ENCODE assay signal across 8 cellular contexts in genomic region chr4:54281060-54281781, GRCh38. TPM values are rescaled to one million over a fixed set of nuclear protein-coding genes. Genes with fewer than 3 reads are reported as not detected.
A peak's percentile ranks its signal among the peaks of the same experiment; 100 is the strongest.
DNase-seq lines count a peak whose midpoint lies in the region; ATAC-seq and TF ChIP-seq lines count a peak whose summit lies in the region.

No MANE protein-coding gene starts in this region.

- H3K27me3 Mint-ChIP-seq in osteocyte (ENCODE audit: unreplicated experiment), result no peaks in the 10 kb centered on the region
- peaks cover 6% of the 10 kb centered on the region for H3K27me3 Mint-ChIP-seq in activated CD8-positive, alpha-beta T cell treated with anti-CD3 and anti-CD28 coated beads for 36 hours
- peaks cover 0 to 9% (median 8%) of the 10 kb centered on the region in 3 donors for H3K27me3 Mint-ChIP-seq in immature natural killer cell (ENCODE audit: low read depth in 3 of 3)

- CTCF ChIA-PET in BJ (lab: Yijun Ruan, JAX), result interaction anchor here (1.3 kb wide), 1 partner anchor 19 kb away, joined by 3 read pairs; no protein-coding TSS in a partner anchor
- CTCF ChIA-PET in activated CD8-positive, alpha-beta T cell treated with anti-CD3 and anti-CD28 coated beads for 36 hours (lab: Charles Lee), result no interaction called here

- no peak overlapping the region for H3K4me3 Mint-ChIP-seq in osteocyte (ENCODE audit: unreplicated experiment)
- no peak overlapping the region for H3K4me3 Mint-ChIP-seq in activated CD8-positive, alpha-beta T cell treated with anti-CD3 and anti-CD28 coated beads for 36 hours
- no peak overlapping the region for H3K4me3 Mint-ChIP-seq in immature natural killer cell

- H3K4me3 ChIP-seq in BJ (ENCODE audit: low read depth, low read length) (no peak overlapping the region), fibroblast of pulmonary artery (replicated peaks; ENCODE audit: low read depth, low read length) (no peak overlapping the region)

- ATAC-seq in SK-N-SH treated with all-trans-retinoic acid at 6 μM for 48 hours, result peak; percentile 92
- ATAC-seq in activated CD8-positive, alpha-beta T cell treated with anti-CD3 and anti-CD28 coated beads for 36 hours, result no peak
- no peak for ATAC-seq in GM21367 (IDR thresholded peaks at IDR 0.05; ENCODE audit: unreplicated experiment)
- no peak for ATAC-seq in GM19452 (IDR thresholded peaks at IDR 0.05; ENCODE audit: unreplicated experiment)

- H3K36me3 Mint-ChIP-seq in osteocyte (ENCODE audit: unreplicated experiment) (peaks cover 82% of the 10 kb centered on the region), immature natural killer cell (no peaks in the 10 kb centered on the region)
- H3K36me3 Mint-ChIP-seq in activated CD8-positive, alpha-beta T cell treated with anti-CD3 and anti-CD28 coated beads for 36 hours (ENCODE audit: low read depth), result no peaks in the 10 kb centered on the region

- peaks cover 30% of the 10 kb centered on the region for H3K36me3 ChIP-seq in BJ (ENCODE audit: control insufficient read depth, insufficient read depth, low read length)

- TF ChIP-seq CTCF in BJ (IDR thresholded peaks at IDR 0.05; ENCODE audit: insufficient read depth, low read depth, low read length) (no peak), fibroblast of pulmonary artery (IDR thresholded peaks at IDR 0.05; ENCODE audit: low read length, missing control alignments) (no peak), osteocyte (IDR thresholded peaks at IDR 0.05) (no peak)
- no peak for TF ChIP-seq CTCF in activated CD8-positive, alpha-beta T cell treated with anti-CD3 and anti-CD28 coated beads for 36 hours (IDR thresholded peaks at IDR 0.05)

- intact Hi-C loops in activated CD8-positive, alpha-beta T cell treated with anti-CD3 and anti-CD28 coated beads for 36 hours (cut with micrococcal nuclease), result no loop called here

- H3K4me1 Mint-ChIP-seq in osteocyte (ENCODE audit: unreplicated experiment) (peaks cover 43% of the 10 kb centered on the region), immature natural killer cell (no peaks in the 10 kb centered on the region)
- H3K4me1 Mint-ChIP-seq in activated CD8-positive, alpha-beta T cell treated with anti-CD3 and anti-CD28 coated beads for 36 hours (ENCODE audit: low read depth), result no peaks in the 10 kb centered on the region

- DNase-seq in BJ (ENCODE audit: low read depth) (peak; percentile 95), fibroblast of pulmonary artery (ENCODE audit: low read depth) (peak; percentile 98), osteocyte (ENCODE audit: extremely low spot score, unreplicated experiment) (no peak), immature natural killer cell (no peak)
- DNase-seq in activated CD8-positive, alpha-beta T cell treated with anti-CD3 and anti-CD28 coated beads for 36 hours, result no peak

- POLR2A ChIA-PET in BJ (lab: Charles Lee), result no interaction called here
- POLR2A ChIA-PET in activated CD8-positive, alpha-beta T cell treated with anti-CD3 and anti-CD28 coated beads for 36 hours (lab: Charles Lee), result no interaction called here

- H3K9me3 Mint-ChIP-seq in osteocyte (ENCODE audit: unreplicated experiment) (peaks cover 3% of the 10 kb centered on the region), immature natural killer cell (peaks cover 5 to 25% (median 8%) of the 10 kb centered on the region in 6 donors)
- peaks cover 6% of the 10 kb centered on the region for H3K9me3 Mint-ChIP-seq in activated CD8-positive, alpha-beta T cell treated with anti-CD3 and anti-CD28 coated beads for 36 hours

- H3K27ac Mint-ChIP-seq in osteocyte (ENCODE audit: unreplicated experiment) (peak overlapping the region; percentile 82), immature natural killer cell (no peak overlapping the region)
- no peak overlapping the region for H3K27ac Mint-ChIP-seq in activated CD8-positive, alpha-beta T cell treated with anti-CD3 and anti-CD28 coated beads for 36 hours

- no peaks in the 10 kb centered on the region for H3K27me3 ChIP-seq in BJ (ENCODE audit: control insufficient read depth, insufficient read depth, low read length)

TF ChIP-seq in SK-N-SH treated with all-trans-retinoic acid at 6 μM for 48 hours, 23 proteins besides CTCF, POLR2A, EP300 and RAD21:
- TF ChIP-seq POU6F1 (CRISPR knock-in tag; IDR thresholded peaks at IDR 0.05; ENCODE audit: borderline replicate concordance, low read depth), result no peak
- TF ChIP-seq ISL1 (CRISPR knock-in tag; IDR thresholded peaks at IDR 0.05), result peak; percentile 16; the same call in 1 of the 2 replicates
- no peak for TF ChIP-seq SNAI2 (CRISPR knock-in tag; IDR thresholded peaks at IDR 0.05)

RNA-seq across cellular contexts. Expression of gene PDGFRA, which starts 52.1 kb away (rescaled TPM):
- 90.5 and 129 TPM in 2 replicates for polyA plus RNA-seq in BJ (2011; rRNA removed)
- 84.9 and 119 TPM in 2 replicates for polyA minus RNA-seq in BJ (2011; rRNA and poly(A)+ RNA removed)
- 214 and 232 TPM in 2 replicates for total RNA-seq in osteocyte
- total RNA-seq in activated CD8-positive, alpha-beta T cell treated with anti-CD3 and anti-CD28 coated beads for 36 hours, result not detected
- polyA plus RNA-seq in immature natural killer cell, result not detected

Comparison
In these comparisons a context has a peak if more than half of its experiments do, and no peak if none do; other contexts are left out.
1. DNase-seq: peak in BJ (single experiment) and fibroblast of pulmonary artery (single experiment); none in osteocyte (single experiment), activated CD8-positive, alpha-beta T cell treated with anti-CD3 and anti-CD28 coated beads for 36 hours (single experiment) and immature natural killer cell (0 of 3).
2. RNA of gene PDGFRA, which starts 52.1 kb away (total RNA-seq): 214 to 232 TPM in osteocyte; not detected in activated CD8-positive, alpha-beta T cell treated with anti-CD3 and anti-CD28 coated beads for 36 hours; every median in the first group is over 100 times any median in the second.